In genomic region chr22:30267382-30268302, GRCh38 we compare ENCODE assay signal across 8 cellular contexts. TPM values are rescaled to one million over a fixed set of nuclear protein-coding genes. Genes with fewer than 3 reads are reported as not detected.
DNase-seq lines count a peak whose midpoint lies in the region; ATAC-seq, FAIRE-seq and TF ChIP-seq lines count a peak whose summit lies in the region.

No MANE protein-coding gene starts in this region.

- TF ChIP-seq RAD21 in K562 (CRISPR knock-in tag; conservative IDR thresholded peaks at IDR 0.05 in 1 of 2, IDR thresholded peaks at IDR 0.05 in 1 of 2), result no peak

- no peak for TF ChIP-seq EP300 in K562 (IDR thresholded peaks at IDR 0.05; ENCODE audit: low read length)

- H3K27ac ChIP-seq in K562 (ENCODE audit: extremely low read depth, low read depth, low read length) (no peak overlapping the region), spleen (peak overlapping the region; percentile 71 to 98 (median 96))

- H3K9ac ChIP-seq in K562 (ENCODE audit: insufficient read depth in 1 of 2, low read depth in 2 of 2, low read length in 2 of 2), result no peak overlapping the region

- H3K4me1 ChIP-seq in K562 (replicated peaks in 1 of 2; ENCODE audit: control insufficient read depth in 2 of 2, insufficient read depth in 2 of 2, low read length in 2 of 2) (peaks cover 2 to 53% of the 10 kb centered on the region in 2 experiments; a peak in 4 of 5 replicates), spleen (peaks cover 9 to 100% (median 54%) of the 10 kb centered on the region in 6 donors)

- intact Hi-C loops in K562 (cut with micrococcal nuclease), result no loop called here
- intact Hi-C loops in spleen (cut with DNase I; ENCODE audit: low total_unique reads), result loop anchor here (10.0 kb wide), 1 partner anchor 217 kb away; no protein-coding TSS in a partner anchor

- H3K4me1 Mint-ChIP-seq in T-helper 17 cell, result peaks cover 44% of the 10 kb centered on the region

- no peak overlapping the region for H3K4me2 ChIP-seq in K562 (ENCODE audit: insufficient read depth, low read length)

- CTCF ChIA-PET in K562 (lab: Yijun Ruan, JAX; ENCODE audit: low intra/inter-chr PET ratio), result interaction anchor here (0.7 kb wide), 1 partner anchor 156 kb away, joined by 7 read pairs; no protein-coding TSS in a partner anchor

- no peaks in the 10 kb centered on the region for H3K27me3 ChIP-seq in K562 (ENCODE audit: control insufficient read depth in 2 of 2, insufficient read depth in 2 of 2, low read length in 2 of 2)
- no peaks in the 10 kb centered on the region for H3K27me3 ChIP-seq in spleen (replicated peaks in 1 of 7)

- no peaks in the 10 kb centered on the region for H3K27me3 Mint-ChIP-seq in T-helper 17 cell

- H3K4me3 ChIP-seq in GM12875 (ENCODE audit: low read depth, low read length) (peak overlapping the region; percentile 62), K562 (no peak overlapping the region), spleen (peak overlapping the region in 7 of 8 donors; percentile 47 to 73 (median 53))

- in situ Hi-C loops in K562 (cut with MboI), result loop anchor here (5.0 kb wide), 1 partner anchor 125 kb away; no protein-coding TSS in a partner anchor

- peak overlapping the region; percentile 96 for H3K4me3 Mint-ChIP-seq in T-helper 17 cell

- peaks cover 2% of the 10 kb centered on the region for H3K36me3 Mint-ChIP-seq in T-helper 17 cell (ENCODE audit: low read depth)

- WGBS in K562 (ENCODE audit: insufficient coverage, low coverage, missing lambda C conversion rate), result 35% methylated on average over 2 of the region's 14 CpGs
- 28 to 41% (median 32%) methylated on average over 13 to 14 of the region's 14 CpGs for WGBS in spleen, 5 donors

- TF ChIP-seq POLR2A in K562 (conservative IDR thresholded peaks at IDR 0.05) (no peak), spleen (IDR thresholded peaks at IDR 0.05) (no peak)

- no peak for TF ChIP-seq CTCF in GM12875 (IDR thresholded peaks at IDR 0.05; ENCODE audit: borderline replicate concordance, insufficient read depth, low read depth, low read length)
- TF ChIP-seq CTCF in K562 (IDR thresholded peaks at IDR 0.05 in 2 of 3, conservative IDR thresholded peaks at IDR 0.05 in 1 of 3; ENCODE audit: insufficient read depth in 2 of 3, low read depth in 1 of 3, low read length in 3 of 3), result no peak
- no peak for TF ChIP-seq CTCF in spleen (IDR thresholded peaks at IDR 0.05 in 8 of 11, conservative IDR thresholded peaks at IDR 0.05 in 3 of 11)

- no peaks in the 10 kb centered on the region; the same call in 1 of the 2 replicates for H4K20me1 ChIP-seq in K562 (replicated peaks; ENCODE audit: control insufficient read depth, insufficient read depth, low read length)

- H2AFZ ChIP-seq in K562 (ENCODE audit: low read depth, low read length), result no peak overlapping the region

- H3K36me3 ChIP-seq in K562 (ENCODE audit: control insufficient read depth, insufficient read depth, low read length) (no peaks in the 10 kb centered on the region), spleen (peaks cover 0 to 35% (median 0%) of the 10 kb centered on the region in 6 donors)

- peak overlapping the region; percentile 96 for H3K27ac Mint-ChIP-seq in T-helper 17 cell

- H3K79me2 ChIP-seq in K562 (ENCODE audit: control insufficient read depth, insufficient read depth, low read length), result no peaks in the 10 kb centered on the region

- no TSS peak for BruUV-seq in K562 (replicated peaks; lab: Mats Ljungman, UMichigan)

- POLR2A ChIA-PET in K562 (lab: Yijun Ruan, JAX), result interaction anchor here (0.9 kb wide), 1 partner anchor 56 kb away, joined by 4 read pairs; no protein-coding TSS in a partner anchor

- ATAC-seq in T-helper 17 cell (no peak), K562 (no peak), GM21367 (IDR thresholded peaks at IDR 0.05; ENCODE audit: unreplicated experiment) (no peak), GM21381 (IDR thresholded peaks at IDR 0.05; ENCODE audit: unreplicated experiment) (no peak)

- no peaks in the 10 kb centered on the region for H3K9me1 ChIP-seq in K562 (ENCODE audit: control insufficient read depth, insufficient read depth, low read length)

- DNase-seq in T-helper 17 cell, result peak in 2 of 3 donors; percentile 37 to 47
- no peak for DNase-seq in K562 (ENCODE audit: extremely low read depth in 1 of 4, low spot score in 3 of 4)
- DNase-seq in spleen, result peak; percentile 89
- DNase-seq in dedifferentiated amniotic fluid mesenchymal stem cell (ENCODE audit: extremely low spot score), result no peak
- no peak for DNase-seq in NCI-H1436 treated with DMSO at 0.1 percent for 48 hours (lab: John Stamatoyannopoulos, UW)

- no peak for FAIRE-seq in K562 (lab: Jason Lieb, UNC)

- H3K9me3 ChIP-seq in T-helper 17 cell (ENCODE audit: control insufficient read depth, low read length, poor library complexity, severe bottlenecking) (no peaks in the 10 kb centered on the region), K562 (replicated peaks; ENCODE audit: control insufficient read depth, insufficient read depth, low read depth, low read length) (no peaks in the 10 kb centered on the region), spleen (no peaks in the 10 kb centered on the region)

RNA-seq across cellular contexts. Expression of gene OSM, which starts 1.0 kb away (rescaled TPM):
- total RNA-seq in T-helper 17 cell (10 to 100 TPM; 29.1 to 35.2 TPM), K562 (2014; rRNA removed) (not detected in 2 replicates), K562 (2014; rRNA removed; fragmentation: Illumina TruSeq; extraction: Trizol) (not detected in 2 replicates), K562 (2015; rRNA removed; fragmentation: Illumina TruSeq; extraction: Trizol) (not detected in 2 replicates), K562 (2021) (not detected in 2 replicates), spleen (10 to 100 TPM in 2 of 7 donors, 1 to 10 TPM in 5; 2.1 to 16.8 (median 4.5) TPM)
- 1.8 and 2.3 TPM in 2 replicates for total RNA-seq in K562 (2011; cell fraction: chromatin; rRNA removed; ENCODE audit: low replicate concordance)
- 1.0 and 1.2 TPM in 2 replicates for total RNA-seq in K562 (2011; cell fraction: nucleolus; rRNA removed)
- total RNA-seq in K562 (2011; cell fraction: nucleoplasm; rRNA removed), result 0.73 and 1.8 TPM in 2 replicates
- polyA plus RNA-seq in K562 (2011; rRNA removed) (0.08 and 0.22 TPM in 2 replicates), K562 (2014; fragmentation: Illumina TruSeq; extraction: Trizol) (not detected in 2 replicates), K562 (2014; fragmentation: Nextera tagmentation; extraction: Ambion mirVana) (not detected), K562 (2014; rRNA removed) (not detected in 2 replicates), spleen (1 to 10 TPM; 1.2 to 2.1 (median 1.7) TPM)
- 0.04 and 0.06 TPM in 2 replicates for polyA plus RNA-seq in K562 (2011; cell fraction: cytosol; rRNA removed)
- polyA plus RNA-seq in K562 (2011; cell fraction: nucleus; rRNA removed), result 0.24 and 1.6 TPM in 2 replicates
- not detected in 2 replicates for polyA plus RNA-seq in K562 (2012)
- not detected in 2 replicates for polyA minus RNA-seq in K562 (2011; rRNA and poly(A)+ RNA removed)
- polyA minus RNA-seq in K562 (2011; cell fraction: cytosol; rRNA and poly(A)+ RNA removed), result not detected in 2 replicates
- polyA minus RNA-seq in K562 (2011; cell fraction: nucleus; rRNA and poly(A)+ RNA removed), result 0.13 TPM in 1 of 2 replicates, not detected in the other

RNA-seq across cellular contexts. Expression of gene LIF, which starts 21.1 kb away (rescaled TPM):
- total RNA-seq in T-helper 17 cell (1 to 10 TPM; 1.8 to 5.3 TPM), K562 (2014; rRNA removed) (0.04 and 0.05 TPM in 2 replicates), K562 (2014; rRNA removed; fragmentation: Illumina TruSeq; extraction: Trizol) (0.03 TPM in 1 of 2 replicates, not detected in the other), K562 (2015; rRNA removed; fragmentation: Illumina TruSeq; extraction: Trizol) (0.11 and 0.34 TPM in 2 replicates), K562 (2021) (0.31 TPM in 2 replicates), spleen (1 to 10 TPM in 3 of 7 donors, under 1 TPM in 2, not detected in 2; 0.32 to 3.2 (median 2.3) TPM)
- total RNA-seq in K562 (2011; cell fraction: chromatin; rRNA removed; ENCODE audit: low replicate concordance), result 0.35 and 2.6 TPM in 2 replicates
- 0.39 and 0.50 TPM in 2 replicates for total RNA-seq in K562 (2011; cell fraction: nucleolus; rRNA removed)
- 0.29 and 0.38 TPM in 2 replicates for total RNA-seq in K562 (2011; cell fraction: nucleoplasm; rRNA removed)
- polyA plus RNA-seq in K562 (2011; rRNA removed) (0.16 and 0.39 TPM in 2 replicates), K562 (2014; fragmentation: Illumina TruSeq; extraction: Trizol) (0.04 and 0.09 TPM in 2 replicates), K562 (2014; fragmentation: Nextera tagmentation; extraction: Ambion mirVana) (not detected), K562 (2014; rRNA removed) (0.03 and 0.25 TPM in 2 replicates), spleen (under 1 TPM; 0.21 to 0.77 (median 0.24) TPM)
- polyA plus RNA-seq in K562 (2011; cell fraction: cytosol; rRNA removed), result 0.09 and 0.72 TPM in 2 replicates
- 0.53 and 7.0 TPM in 2 replicates for polyA plus RNA-seq in K562 (2011; cell fraction: nucleus; rRNA removed)
- polyA plus RNA-seq in K562 (2012), result 0.06 and 0.08 TPM in 2 replicates
- 0.14 TPM in 1 of 2 replicates, not detected in the other for polyA minus RNA-seq in K562 (2011; rRNA and poly(A)+ RNA removed)
- 0.27 and 0.29 TPM in 2 replicates for polyA minus RNA-seq in K562 (2011; cell fraction: cytosol; rRNA and poly(A)+ RNA removed)
- polyA minus RNA-seq in K562 (2011; cell fraction: nucleus; rRNA and poly(A)+ RNA removed), result 0.27 and 0.33 TPM in 2 replicates

RNA-seq across cellular contexts. Expression of gene CASTOR1, which starts 21.7 kb away (rescaled TPM):
- total RNA-seq in T-helper 17 cell (10 to 100 TPM; 10.6 to 12.4 TPM), K562 (2014; rRNA removed) (1.2 and 1.3 TPM in 2 replicates), K562 (2014; rRNA removed; fragmentation: Illumina TruSeq; extraction: Trizol) (0.47 TPM in 1 of 2 replicates, not detected in the other), K562 (2015; rRNA removed; fragmentation: Illumina TruSeq; extraction: Trizol) (0.72 and 1.1 TPM in 2 replicates), K562 (2021) (2.6 and 3.1 TPM in 2 replicates), spleen (10 to 100 TPM in 5 of 7 donors, 1 to 10 TPM in 2; 7.4 to 18.9 (median 14.6) TPM)
- total RNA-seq in K562 (2011; cell fraction: chromatin; rRNA removed; ENCODE audit: low replicate concordance), result 2.1 and 7.3 TPM in 2 replicates
- total RNA-seq in K562 (2011; cell fraction: nucleolus; rRNA removed), result 5.5 and 6.8 TPM in 2 replicates
- total RNA-seq in K562 (2011; cell fraction: nucleoplasm; rRNA removed), result 2.4 and 4.0 TPM in 2 replicates
- polyA plus RNA-seq in K562 (2011; rRNA removed) (2.5 and 3.2 TPM in 2 replicates), K562 (2014; fragmentation: Illumina TruSeq; extraction: Trizol) (0.96 and 0.98 TPM in 2 replicates), K562 (2014; fragmentation: Nextera tagmentation; extraction: Ambion mirVana) (under 1 TPM; 0.35 to 0.56 TPM), K562 (2014; rRNA removed) (1.3 and 1.9 TPM in 2 replicates), spleen (10 to 100 TPM in 2 of 3 donors, 1 to 10 TPM in 1; 5.6 to 12.8 (median 12.0) TPM)
- polyA plus RNA-seq in K562 (2011; cell fraction: cytosol; rRNA removed), result 3.5 and 7.9 TPM in 2 replicates
- 10.1 and 12.6 TPM in 2 replicates for polyA plus RNA-seq in K562 (2011; cell fraction: nucleus; rRNA removed)
- polyA plus RNA-seq in K562 (2012), result 2.1 and 2.2 TPM in 2 replicates
- polyA minus RNA-seq in K562 (2011; rRNA and poly(A)+ RNA removed), result 0.49 and 0.90 TPM in 2 replicates
- 2.3 TPM in 1 of 2 replicates, not detected in the other for polyA minus RNA-seq in K562 (2011; cell fraction: cytosol; rRNA and poly(A)+ RNA removed)
- polyA minus RNA-seq in K562 (2011; cell fraction: nucleus; rRNA and poly(A)+ RNA removed), result 2.6 and 4.6 TPM in 2 replicates

RNA-seq across cellular contexts. Expression of gene TBC1D10A, which starts 59.1 kb away (rescaled TPM):
- total RNA-seq in T-helper 17 cell (10 to 100 TPM; 46.9 to 63.1 TPM), K562 (2014; rRNA removed) (7.5 and 7.8 TPM in 2 replicates), K562 (2014; rRNA removed; fragmentation: Illumina TruSeq; extraction: Trizol) (2.0 and 2.3 TPM in 2 replicates), K562 (2015; rRNA removed; fragmentation: Illumina TruSeq; extraction: Trizol) (4.6 and 5.0 TPM in 2 replicates), K562 (2021) (9.8 and 10.4 TPM in 2 replicates), spleen (10 to 100 TPM; 26.8 to 46.4 (median 34.3) TPM)
- total RNA-seq in K562 (2011; cell fraction: chromatin; rRNA removed; ENCODE audit: low replicate concordance), result 11.9 and 35.0 TPM in 2 replicates
- total RNA-seq in K562 (2011; cell fraction: nucleolus; rRNA removed), result 24.2 and 26.7 TPM in 2 replicates
- 15.3 and 17.6 TPM in 2 replicates for total RNA-seq in K562 (2011; cell fraction: nucleoplasm; rRNA removed)
- polyA plus RNA-seq in K562 (2011; rRNA removed) (6.0 and 8.2 TPM in 2 replicates), K562 (2014; fragmentation: Illumina TruSeq; extraction: Trizol) (4.3 and 6.2 TPM in 2 replicates), K562 (2014; fragmentation: Nextera tagmentation; extraction: Ambion mirVana) (under 1 TPM; 0.13 to 0.18 TPM), K562 (2014; rRNA removed) (5.8 and 7.9 TPM in 2 replicates), spleen (10 to 100 TPM; 21.1 to 37.4 (median 22.1) TPM)
- 7.5 and 14.2 TPM in 2 replicates for polyA plus RNA-seq in K562 (2011; cell fraction: cytosol; rRNA removed)
- polyA plus RNA-seq in K562 (2011; cell fraction: nucleus; rRNA removed), result 19.8 and 29.9 TPM in 2 replicates
- polyA plus RNA-seq in K562 (2012), result 5.9 and 11.4 TPM in 2 replicates
- polyA minus RNA-seq in K562 (2011; rRNA and poly(A)+ RNA removed), result 4.2 and 5.3 TPM in 2 replicates
- 5.8 and 6.6 TPM in 2 replicates for polyA minus RNA-seq in K562 (2011; cell fraction: cytosol; rRNA and poly(A)+ RNA removed)
- 7.9 and 9.3 TPM in 2 replicates for polyA minus RNA-seq in K562 (2011; cell fraction: nucleus; rRNA and poly(A)+ RNA removed)

Comparison
In these comparisons a context has a peak if more than half of its experiments do, and no peak if none do; other contexts are left out.
1. DNase-seq: peak in T-helper 17 cell (2 of 3) and spleen (single experiment); none in K562 (0 of 4), dedifferentiated amniotic fluid mesenchymal stem cell (single experiment) and NCI-H1436 treated with DMSO at 0.1 percent for 48 hours (single experiment).